In genomic region chr11:43989162-43989961, GRCh38 we compare ENCODE assay signal across 1 cellular context.
TF ChIP-seq lines count a peak whose summit lies in the region.

No MANE protein-coding gene starts in this region.

TF ChIP-seq in K562, 482 proteins besides CTCF, POLR2A, EP300 and RAD21 (continued from another document):
- TF ChIP-seq ZNF518B (CRISPR knock-in tag; IDR thresholded peaks at IDR 0.05) (no peak), FOXP4 (CRISPR knock-in tag; IDR thresholded peaks at IDR 0.05; ENCODE audit: borderline replicate concordance) (no peak), CEBPG (CRISPR knock-in tag; IDR thresholded peaks at IDR 0.05) (no peak), CEBPG (tag; conservative IDR thresholded peaks at IDR 0.05 in 1 of 2, IDR thresholded peaks at IDR 0.05 in 1 of 2) (no peak), CBX1 (IDR thresholded peaks at IDR 0.05; ENCODE audit: low read depth) (peak; percentile 26; the same call in 1 of the 2 replicates), RAD51 (IDR thresholded peaks at IDR 0.05; ENCODE audit: borderline replicate concordance, low read depth) (no peak), ZKSCAN1 (IDR thresholded peaks at IDR 0.05; ENCODE audit: low read depth, low read length) (no peak), ARHGAP35 (IDR thresholded peaks at IDR 0.05; ENCODE audit: partially characterized antibody) (no peak), SAFB2 (IDR thresholded peaks at IDR 0.05; ENCODE audit: borderline replicate concordance, low read depth, low read length, severe bottlenecking) (no peak), MBD1 (CRISPR knock-in tag; IDR thresholded peaks at IDR 0.05) (no peak)
